In the genomic region with DNA sequence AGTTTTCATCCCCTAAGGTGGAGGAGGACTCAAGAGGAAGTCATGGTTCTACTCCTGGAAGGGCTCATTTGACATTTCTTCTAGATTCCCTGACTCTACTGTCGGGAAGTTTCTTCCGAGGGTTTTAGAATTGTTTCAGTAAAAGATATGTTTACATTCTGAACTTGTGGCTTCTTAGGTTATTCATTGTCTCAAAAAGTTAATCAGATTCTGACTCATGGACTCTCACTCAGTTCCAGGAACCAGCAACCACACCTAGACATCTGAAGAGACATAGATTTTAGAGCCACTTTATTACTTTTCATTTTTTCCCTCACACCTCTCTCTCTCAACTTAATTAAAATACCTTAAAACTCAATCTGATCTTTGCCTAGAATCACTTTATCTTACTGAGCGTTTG, we compare ENCODE assay signal across 26 cellular contexts.
"Had no signal": no experiment of that assay in that cellular context is flagged by ENCODE, and none has a peak within 500 bp of the region (broad histone marks: within the 10 kb centered on the region; RNA-seq: fewer than 3 reads in every experiment).

No MANE protein-coding gene starts in this region.

- H3K27ac ChIP-seq: adrenal gland, PC-9, RWPE1 had no signal

- H3K36me3 ChIP-seq: adrenal gland had no signal

- H3K36me3 Mint-ChIP-seq: activated naive CD4-positive, alpha-beta T cell treated with anti-CD3 and anti-CD28 coated beads, Interleukin-2, amount 50 U/mL, for 72 hours; brain had no signal

- H3K9me3 Mint-ChIP-seq: activated naive CD4-positive, alpha-beta T cell treated with anti-CD3 and anti-CD28 coated beads for 36 hours; activated naive CD4-positive, alpha-beta T cell treated with anti-CD3 and anti-CD28 coated beads, Interleukin-2, amount 50 U/mL, for 72 hours; activated T-cell treated with anti-CD3 and anti-CD28 coated beads, Interleukin-2, amount 50 U/mL, for 24 hours; T-helper 2 cell treated with Interferon-gamma antibody and Interleukin-4, amounts not matched to agents 5 μg/mL and 100 μg/mL, for 36 hours had no signal

- FAIRE-seq: K562, RCC 7860, TTC549 had no signal

- H3K27me3 ChIP-seq: adrenal gland had no signal

- H3K4me2 ChIP-seq: PC-9 had no signal

- H3K4me1 Mint-ChIP-seq: activated CD4-positive, alpha-beta T cell treated with anti-CD3 and anti-CD28 coated beads, Interleukin-2, amount 10 ng/mL, durations not matched to agents 7 days and 5 days; brain had no signal

- ATAC-seq: activated CD8-positive, alpha-beta T cell treated with anti-CD3 and anti-CD28 coated beads, Interleukin-2, amount 10 ng/mL, durations not matched to agents 7 days and 5 days; K562 had no signal

- H3K4me3 Mint-ChIP-seq: activated CD4-positive, alpha-beta T cell treated with anti-CD3 and anti-CD28 coated beads, Interleukin-2, amount 10 ng/mL, durations not matched to agents 7 days and 5 days; activated CD8-positive, alpha-beta T cell treated with anti-CD3 and anti-CD28 coated beads, Interleukin-2, amount 10 ng/mL, durations not matched to agents 7 days and 5 days; activated naive CD4-positive, alpha-beta T cell treated with anti-CD3 and anti-CD28 coated beads for 36 hours; activated T-cell treated with anti-CD3 and anti-CD28 coated beads, Interleukin-2, amount 50 U/mL, for 24 hours; brain; T-helper 1 cell treated with Interleukin-12 subunit alpha and Interleukin-12 subunit beta and Interleukin-4 antibody, amounts not matched to agents 30 μg/mL and 1 μg/mL, for 36 hours; T-helper 2 cell treated with Interferon-gamma antibody and Interleukin-4, amounts not matched to agents 5 μg/mL and 100 μg/mL, for 36 hours had no signal

- H3K27ac Mint-ChIP-seq: activated CD4-positive, alpha-beta T cell treated with anti-CD3 and anti-CD28 coated beads, Interleukin-2, amount 10 ng/mL, durations not matched to agents 7 days and 5 days; activated CD8-positive, alpha-beta T cell treated with anti-CD3 and anti-CD28 coated beads, Interleukin-2, amount 10 ng/mL, durations not matched to agents 7 days and 5 days; activated naive CD4-positive, alpha-beta T cell treated with anti-CD3 and anti-CD28 coated beads for 36 hours; activated naive CD4-positive, alpha-beta T cell treated with anti-CD3 and anti-CD28 coated beads, Interleukin-2, amount 50 U/mL, for 72 hours; activated T-cell treated with anti-CD3 and anti-CD28 coated beads, Interleukin-2, amount 50 U/mL, for 24 hours; brain; T-helper 1 cell treated with Interleukin-12 subunit alpha and Interleukin-12 subunit beta and Interleukin-4 antibody, amounts not matched to agents 30 μg/mL and 1 μg/mL, for 36 hours; T-helper 2 cell treated with Interferon-gamma antibody and Interleukin-4, amounts not matched to agents 5 μg/mL and 100 μg/mL, for 36 hours had no signal

- H3K9me3 ChIP-seq: adrenal gland had no signal

- DNase-seq: activated CD4-positive, alpha-beta T cell treated with anti-CD3 and anti-CD28 coated beads, Interleukin-2, amount 10 ng/mL, durations not matched to agents 7 days and 5 days; activated CD4-positive, alpha-beta T cell treated with anti-CD3 and anti-CD28 coated beads, Interleukin-2, amount 50 U/mL, for 48 hours; activated CD8-positive, alpha-beta T cell treated with anti-CD3 and anti-CD28 coated beads, Interleukin-2, amount 10 ng/mL, durations not matched to agents 7 days and 5 days; activated gamma-delta T cell treated with Interleukin-2 at 50 U/mL for 16 hours; activated naive CD4-positive, alpha-beta T cell treated with anti-CD3 and anti-CD28 coated beads for 36 hours; activated T-cell treated with anti-CD3 and anti-CD28 coated beads, Interleukin-2, amount 50 U/mL, for 24 hours; adrenal gland; central memory CD4-positive, alpha-beta T cell; IMR-90; NCI-H1105; NCI-H1417 treated with DMSO at 0.1 percent for 48 hours; NCI-H1930; NCI-H2081 treated with DMSO at 0.1 percent for 48 hours; NCI-H226; NCI-H524 treated with DMSO at 0.1 percent for 48 hours; NK-92 treated with Interleukin-12 subunit alpha and Interleukin-12 subunit beta, amount 100 ng/mL, for 24 hours; PC-9; Right ventricle myocardium superior had no signal

- H2AFZ ChIP-seq: PC-9 had no signal

- H3K4me3 ChIP-seq: adrenal gland, K562, PC-9 had no signal

- H3K4me1 ChIP-seq: adrenal gland had no signal

- H3K27me3 Mint-ChIP-seq: activated CD4-positive, alpha-beta T cell treated with anti-CD3 and anti-CD28 coated beads, Interleukin-2, amount 10 ng/mL, durations not matched to agents 7 days and 5 days had no signal
